27 cellular contexts compared by ENCODE assay signal in the genomic region with DNA sequence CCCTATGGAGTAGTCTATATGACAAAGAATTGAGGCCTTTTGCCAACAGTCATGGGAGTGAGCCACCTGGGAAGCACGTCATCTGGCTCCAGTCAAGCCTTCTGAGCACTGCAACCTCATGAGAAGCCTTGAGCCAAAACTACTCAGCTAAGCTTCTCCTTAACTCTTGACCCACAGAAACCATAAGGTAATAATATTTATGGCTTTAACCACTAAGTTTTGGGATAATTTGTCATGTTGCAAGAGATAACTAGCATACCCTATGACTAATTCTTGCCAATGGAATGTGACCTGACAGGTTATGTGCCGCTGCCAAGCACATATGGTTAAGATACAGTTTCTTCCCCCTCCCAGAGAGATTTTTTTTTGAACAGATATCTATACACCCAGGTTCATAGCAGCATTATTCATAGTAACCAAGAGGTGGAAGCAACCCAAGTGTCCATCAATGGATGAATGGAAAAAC. TPM values are rescaled to one million over a fixed set of nuclear protein-coding genes. Genes with fewer than 3 reads are reported as not detected.
DNase-seq lines count a peak whose midpoint lies in the region; ATAC-seq and TF ChIP-seq lines count a peak whose summit lies in the region.
"Had no signal": no experiment of that assay in that cellular context is flagged by ENCODE, and none has a peak within 500 bp of the region (broad histone marks: within the 10 kb centered on the region; RNA-seq: fewer than 3 reads in every experiment).

No MANE protein-coding gene starts in this region.

- H3K4me3 ChIP-seq in hepatocyte, result no peak overlapping the region
- H3K4me3 ChIP-seq: testis had no signal

- H3K9me2 ChIP-seq in hepatocyte (replicated peaks; ENCODE audit: insufficient read depth), result no peaks in the 10 kb centered on the region

- H4K20me1 ChIP-seq in hepatocyte (ENCODE audit: insufficient read depth, poor library complexity, severe bottlenecking), result no peaks in the 10 kb centered on the region

- ATAC-seq in GM19023 (IDR thresholded peaks at IDR 0.05; ENCODE audit: unreplicated experiment), result no peak
- ATAC-seq: activated T-cell treated with anti-CD3 and anti-CD28 coated beads, Interleukin-2, amount 50 U/mL, for 72 hours; left cardiac atrium; stimulated activated memory B cell treated with anti-CD40 and anti-IgM and Interleukin-4, amounts not matched to agents 10 μg/mL and 1 μg/mL and 100 μg/mL, for 72 hours; T-helper 17 cell had no signal

- peak overlapping the region; percentile 75 for H3K27ac ChIP-seq in hepatocyte
- H3K27ac ChIP-seq: 22Rv1, testis had no signal

- peaks cover 13% of the 10 kb centered on the region for H3K27me3 ChIP-seq in hepatocyte
- H3K27me3 ChIP-seq: testis had no signal

- H3K79me2 ChIP-seq in hepatocyte, result no peaks in the 10 kb centered on the region

- no peak for TF ChIP-seq CTCF in hepatocyte (IDR thresholded peaks at IDR 0.05; ENCODE audit: poor library complexity)

- peaks cover 12% of the 10 kb centered on the region for H3K4me1 ChIP-seq in hepatocyte (ENCODE audit: insufficient read depth)
- H3K4me1 ChIP-seq: testis had no signal

- 31% methylated on average over 2 of the region's 2 CpGs for WGBS in hepatocyte (ENCODE audit: low lambda C conversion rate, missing lambda C conversion rate)

- DNase-seq in DMS 273 (lab: John Stamatoyannopoulos, UW; ENCODE audit: unreplicated experiment) (peak; percentile 29), DMS 273 treated with DMSO at 0.1 percent for 48 hours (lab: John Stamatoyannopoulos, UW) (no peak), amniotic epithelial cell (ENCODE audit: low read depth) (peak; percentile 3), hepatocyte (ENCODE audit: low spot score) (peak; percentile 52), NCI-H748 treated with DMSO at 0.1 percent for 48 hours (lab: John Stamatoyannopoulos, UW) (no peak), medulla oblongata (ENCODE audit: extremely low spot score) (no peak), DMS114 treated with DMSO at 0.1 percent for 48 hours (lab: John Stamatoyannopoulos, UW; ENCODE audit: unreplicated experiment) (no peak)
- DNase-seq: activated CD4-positive, alpha-beta T cell treated with anti-CD3 and anti-CD28 coated beads for 4 hours; activated naive CD4-positive, alpha-beta T cell treated with anti-CD3 and anti-CD28 coated beads, Interleukin-2, amount 50 U/mL, for 16 hours; activated T-cell treated with anti-CD3 and anti-CD28 coated beads, Interleukin-2, amount 50 U/mL, for 72 hours; aorta; CD4-positive, alpha-beta memory T cell; DMS79 treated with DMSO at 0.1 percent for 48 hours; erythroblast; left cardiac atrium; mesenchymal stem cell; naive B cell; NCI-H187; NCI-H2227 treated with DMSO at 0.1 percent for 48 hours; NCI-H774; nucleus accumbens; small intestine; T-helper 17 cell; testis had no signal

- no peak overlapping the region for H2AFZ ChIP-seq in hepatocyte

- no peaks in the 10 kb centered on the region for H3K9me3 ChIP-seq in hepatocyte (ENCODE audit: low read depth)
- H3K9me3 ChIP-seq: testis had no signal

- H3K36me3 ChIP-seq in hepatocyte (replicated peaks; ENCODE audit: insufficient read depth, low read depth), result no peaks in the 10 kb centered on the region

- no peak overlapping the region for H3K4me2 ChIP-seq in hepatocyte

RNA-seq across cellular contexts. Expression of gene SLC6A11, which starts 11.8 kb away (rescaled TPM):
- 1.5 and 2.2 TPM in 2 replicates for total RNA-seq in hepatocyte
- 1.6 and 1.7 TPM in 2 replicates for polyA plus RNA-seq in hepatocyte
- total RNA-seq: activated T-cell treated with anti-CD3 and anti-CD28 coated beads, Interleukin-2, amount 50 U/mL, for 72 hours; aorta; CD4-positive, alpha-beta memory T cell; left cardiac atrium; T-helper 17 cell had no signal
- polyA plus RNA-seq: aorta; CD4-positive, alpha-beta memory T cell had no signal

Comparison
In these comparisons a context has a peak if more than half of its experiments do, and no peak if none do; other contexts are left out.
1. DNase-seq: peak in DMS 273 (single experiment), amniotic epithelial cell (single experiment) and hepatocyte (single experiment); none in DMS 273 treated with DMSO at 0.1 percent for 48 hours (single experiment), NCI-H748 treated with DMSO at 0.1 percent for 48 hours (single experiment), medulla oblongata (single experiment) and DMS114 treated with DMSO at 0.1 percent for 48 hours (single experiment).